In the genomic region with DNA sequence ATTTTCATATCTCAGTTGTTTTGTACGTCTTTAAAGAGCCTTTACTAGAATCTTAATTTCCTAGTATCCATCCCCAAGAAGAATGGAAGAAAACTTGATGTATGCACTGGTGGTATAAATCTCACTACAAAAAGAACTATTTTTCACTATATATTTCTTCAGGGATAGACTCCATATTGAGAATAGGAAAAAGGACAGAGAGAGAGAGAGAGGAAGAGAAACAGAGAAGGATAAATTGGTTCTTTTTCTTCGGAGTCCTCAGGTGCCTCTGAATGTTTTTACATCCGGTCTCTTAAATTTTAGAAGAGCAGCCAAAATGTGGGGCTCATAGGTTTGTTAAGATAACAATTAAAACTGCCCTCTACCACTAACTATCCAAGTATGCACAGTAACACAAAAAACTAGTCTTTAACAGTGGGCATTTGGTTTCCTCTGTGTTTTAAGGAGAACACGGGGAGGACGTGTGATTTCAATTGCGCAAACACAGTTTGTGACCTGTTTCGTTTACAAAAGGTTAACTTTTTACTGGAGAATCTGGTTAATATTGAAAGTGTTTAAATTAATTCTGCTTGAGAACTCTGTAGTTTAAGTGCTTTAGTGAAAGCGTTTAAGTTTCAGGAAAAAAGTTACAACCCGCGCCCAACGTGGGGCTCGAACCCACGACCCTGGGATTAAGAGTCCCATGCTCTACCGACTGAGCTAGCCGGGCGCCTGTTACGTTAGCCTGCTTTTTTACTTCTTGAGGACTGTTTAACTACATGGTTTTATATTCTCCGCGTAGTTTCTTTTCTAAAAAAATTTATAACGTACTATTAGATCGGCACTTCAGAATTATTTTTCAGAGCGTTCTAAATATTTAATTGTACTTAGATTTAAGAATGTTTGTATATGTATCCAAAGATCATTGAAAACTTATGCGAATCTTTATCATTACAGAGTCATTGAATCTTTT, we compare ENCODE assay signal across 1 cellular context.
TF ChIP-seq lines count a peak whose summit lies in the region.

No MANE protein-coding gene starts in this region.

TF ChIP-seq in SK-N-SH treated with all-trans-retinoic acid at 6 μM for 48 hours, 23 proteins besides CTCF, POLR2A, EP300 and RAD21 (continued from another document):
- TF ChIP-seq, protein P1, sequence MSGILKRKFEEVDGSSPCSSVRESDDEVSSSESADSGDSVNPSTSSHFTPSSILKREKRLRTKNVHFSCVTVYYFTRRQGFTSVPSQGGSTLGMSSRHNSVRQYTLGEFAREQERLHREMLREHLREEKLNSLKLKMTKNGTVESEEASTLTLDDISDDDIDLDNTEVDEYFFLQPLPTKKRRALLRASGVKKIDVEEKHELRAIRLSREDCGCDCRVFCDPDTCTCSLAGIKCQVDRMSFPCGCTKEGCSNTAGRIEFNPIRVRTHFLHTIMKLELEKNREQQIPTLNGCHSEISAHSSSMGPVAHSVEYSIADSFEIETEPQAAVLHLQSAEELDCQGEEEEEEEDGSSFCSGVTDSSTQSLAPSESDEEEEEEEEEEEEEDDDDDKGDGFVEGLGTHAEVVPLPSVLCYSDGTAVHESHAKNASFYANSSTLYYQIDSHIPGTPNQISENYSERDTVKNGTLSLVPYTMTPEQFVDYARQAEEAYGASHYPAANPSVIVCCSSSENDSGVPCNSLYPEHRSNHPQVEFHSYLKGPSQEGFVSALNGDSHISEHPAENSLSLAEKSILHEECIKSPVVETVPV (CRISPR knock-in tag; IDR thresholded peaks at IDR 0.05) = no peak
- TF ChIP-seq RARB (CRISPR knock-in tag; IDR thresholded peaks at IDR 0.05) (no peak), ESRRG (CRISPR knock-in tag; IDR thresholded peaks at IDR 0.05) (no peak), GLIS3 (CRISPR knock-in tag; IDR thresholded peaks at IDR 0.05) (no peak), OSR1 (CRISPR knock-in tag; IDR thresholded peaks at IDR 0.05) (no peak), CSDC2 (CRISPR knock-in tag; IDR thresholded peaks at IDR 0.05) (no peak), ARNTL (CRISPR knock-in tag; IDR thresholded peaks at IDR 0.05; ENCODE audit: borderline replicate concordance, low read depth) (no peak), ISL1 (CRISPR knock-in tag; IDR thresholded peaks at IDR 0.05) (no peak), TOX (CRISPR knock-in tag; IDR thresholded peaks at IDR 0.05; ENCODE audit: borderline replicate concordance) (no peak), TCF4 (CRISPR knock-in tag; IDR thresholded peaks at IDR 0.05; ENCODE audit: borderline replicate concordance) (no peak), ZNF565 (CRISPR knock-in tag; conservative IDR thresholded peaks at IDR 0.05; ENCODE audit: low read depth) (no peak), SNAI2 (CRISPR knock-in tag; IDR thresholded peaks at IDR 0.05) (no peak), BACH2 (CRISPR knock-in tag; IDR thresholded peaks at IDR 0.05; ENCODE audit: borderline replicate concordance) (no peak), ZFP3 (CRISPR knock-in tag; IDR thresholded peaks at IDR 0.05) (no peak)
